ENCODE assay signal across 9 cellular contexts in genomic region chr18:62324917-62325805, GRCh38. TPM values are rescaled to one million over a fixed set of nuclear protein-coding genes. Genes with fewer than 3 reads are reported as not detected.
DNase-seq lines count a peak whose midpoint lies in the region; ATAC-seq, FAIRE-seq and TF ChIP-seq lines count a peak whose summit lies in the region.
"Had no signal": no experiment of that assay in that cellular context is flagged by ENCODE, and none has a peak within 500 bp of the region (broad histone marks: within the 10 kb centered on the region; RNA-seq: fewer than 3 reads in every experiment).

Gene TNFRSF11A (plus strand): TSS chr18:62325310. CDS start chr18:62325353, 43 bp downstream.

- peaks cover 29% of the 10 kb centered on the region for H3K4me1 Mint-ChIP-seq in activated CD4-positive, alpha-beta T cell treated with anti-CD3 and anti-CD28 coated beads for 36 hours

- peak; percentile 77 for ATAC-seq in activated CD4-positive, alpha-beta T cell treated with anti-CD3 and anti-CD28 coated beads for 36 hours

- H3K9me3 ChIP-seq in HAP-1 = no peaks in the 10 kb centered on the region
- no peaks in the 10 kb centered on the region for H3K9me3 ChIP-seq in mononuclear cell (ENCODE audit: low read depth, low read length)

- CTCF ChIA-PET in activated CD4-positive, alpha-beta T cell treated with anti-CD3 and anti-CD28 coated beads for 36 hours (lab: Charles Lee) = interaction anchor here (0.7 to 1.8 kb wide), 8 partner anchors 10 to 107 kb away, joined by 3 to 11 read pairs (median 3); no protein-coding TSS in a partner anchor

- no peaks in the 10 kb centered on the region for H3K36me3 Mint-ChIP-seq in activated CD4-positive, alpha-beta T cell treated with anti-CD3 and anti-CD28 coated beads for 36 hours (ENCODE audit: low read depth)

- intact Hi-C loops in activated CD4-positive, alpha-beta T cell treated with anti-CD3 and anti-CD28 coated beads for 36 hours (cut with DNase I, micrococcal nuclease) = loop anchor here (1.0 to 10.0 kb wide), 10 partner anchors 42 to 660 kb away; partner anchors contain the start of genes PHLPP1 (in 1 of the 2), PIGN (in 1 of the 2), RELCH (in 1 of the 2) and ZCCHC2 (in 1 of the 2)
- intact Hi-C loops in dorsolateral prefrontal cortex (cut with DNase I) = no loop called here

- peak; percentile 72 for DNase-seq in GM12892 (ENCODE audit: insufficient read length)
- DNase-seq in HAP-1 (ENCODE audit: low spot score in 2 of 2) = peak; percentile 55 to 81
- DNase-seq in NB4 (ENCODE audit: low read depth) = peak; percentile 56
- peak; percentile 85 for DNase-seq in activated CD4-positive, alpha-beta T cell treated with anti-CD3 and anti-CD28 coated beads for 36 hours
- DNase-seq in dorsolateral prefrontal cortex = no peak
- DNase-seq in stimulated activated naive CD4-positive, alpha-beta T cell treated with Interleukin-2 at 50 U/mL for 16 hours (lab: John Stamatoyannopoulos, UW) = peak; percentile 55
- DNase-seq in A172 (ENCODE audit: low spot score) = no peak

- H3K9me3 Mint-ChIP-seq in activated CD4-positive, alpha-beta T cell treated with anti-CD3 and anti-CD28 coated beads for 36 hours (ENCODE audit: low read depth) = no peaks in the 10 kb centered on the region

- peak within 1 kb of the TSS in 1 of 59 donors; percentile 17 for H3K27ac ChIP-seq in dorsolateral prefrontal cortex

- peak within 1 kb of the TSS; percentile 78 for H3K4me3 Mint-ChIP-seq in activated CD4-positive, alpha-beta T cell treated with anti-CD3 and anti-CD28 coated beads for 36 hours

- FAIRE-seq in GM12892 (lab: Jason Lieb, UNC) = no peak

- peak; percentile 23 for TF ChIP-seq CTCF in NB4 (IDR thresholded peaks at IDR 0.05; ENCODE audit: low read depth, low read length)
- TF ChIP-seq CTCF in dorsolateral prefrontal cortex (IDR thresholded peaks at IDR 0.05 in 54 of 56, conservative IDR thresholded peaks at IDR 0.05 in 2 of 56; ENCODE audit: low read depth in 1 of 56, partially characterized antibody in 56 of 56) = peak in 8 of 56 donors; percentile 1 to 30 (median 20)

- POLR2A ChIA-PET in activated CD4-positive, alpha-beta T cell treated with anti-CD3 and anti-CD28 coated beads for 36 hours (lab: Charles Lee) = no interaction called here

- peak within 1 kb of the TSS; percentile 64 for H3K27ac Mint-ChIP-seq in activated CD4-positive, alpha-beta T cell treated with anti-CD3 and anti-CD28 coated beads for 36 hours

- H3K27me3 ChIP-seq in HAP-1 (ENCODE audit: low read depth) (no peaks in the 10 kb centered on the region), dorsolateral prefrontal cortex (peaks cover 0 to 61% (median 35%) of the 10 kb centered on the region in 45 donors), mononuclear cell (ENCODE audit: insufficient read depth, low read length) (peaks cover 70% of the 10 kb centered on the region)

- H3K27me3 Mint-ChIP-seq in activated CD4-positive, alpha-beta T cell treated with anti-CD3 and anti-CD28 coated beads for 36 hours = peaks cover 70% of the 10 kb centered on the region

- TF ChIP-seq POLR2A in GM12892 (IDR thresholded peaks at IDR 0.05; ENCODE audit: low read depth, low read length) (no peak), NB4 (IDR thresholded peaks at IDR 0.05; ENCODE audit: extremely low read depth, insufficient read length) (no peak)

- no peaks in the 10 kb centered on the region; the same call in 1 of the 2 replicates for H3K36me3 ChIP-seq in HAP-1 (replicated peaks)

- H3K4me1 ChIP-seq in HAP-1 (peaks cover 51% of the 10 kb centered on the region), mononuclear cell (ENCODE audit: insufficient read depth, low read length) (peaks cover 41% of the 10 kb centered on the region)

- H3K4me3 ChIP-seq in HAP-1 = peak within 1 kb of the TSS; percentile 67
- peak within 1 kb of the TSS; percentile 35 for H3K4me3 ChIP-seq in NB4 (ENCODE audit: low read depth, low read length)
- H3K4me3 ChIP-seq in dorsolateral prefrontal cortex = peak within 1 kb of the TSS; percentile 32 to 82 (median 60)
- H3K4me3 ChIP-seq in mononuclear cell (ENCODE audit: low read length) = peak within 1 kb of the TSS; percentile 36

- in situ Hi-C loops in HAP-1 (cut with MboI; ENCODE audit: low sequenced_read_pairs) = no loop called here

RNA-seq across cellular contexts. Expression of gene TNFRSF11A, which starts in this region (rescaled TPM):
- 2.5 TPM for polyA plus RNA-seq in GM12892 (2012; ENCODE audit: missing spikeins)
- 1 to 10 TPM; 6.9 to 9.3 TPM for total RNA-seq in activated CD4-positive, alpha-beta T cell treated with anti-CD3 and anti-CD28 coated beads for 36 hours
- total RNA-seq in dorsolateral prefrontal cortex = 10 to 100 TPM in 6 of 120 experiments, 1 to 10 TPM in 113, under 1 TPM in 1; 0.77 to 12.0 (median 5.9) TPM
- total RNA-seq in mononuclear cell = 1.4 TPM
- total RNA-seq in A172 (2014; rRNA removed; shearing (Covaris generic)) = 0.62 and 3.4 TPM in 2 replicates
- total RNA-seq: myocyte had no signal

Comparison
In these comparisons a context has a peak if more than half of its experiments do, and no peak if none do; other contexts are left out.
1. DNase-seq: peak in GM12892 (single experiment), HAP-1 (2 of 2), NB4 (single experiment), activated CD4-positive, alpha-beta T cell treated with anti-CD3 and anti-CD28 coated beads for 36 hours (single experiment) and stimulated activated naive CD4-positive, alpha-beta T cell treated with Interleukin-2 at 50 U/mL for 16 hours (single experiment); none in dorsolateral prefrontal cortex (0 of 10) and A172 (single experiment).
2. intact Hi-C loops: an anchor here in activated CD4-positive, alpha-beta T cell treated with anti-CD3 and anti-CD28 coated beads for 36 hours (1.0 to 10.0 kb wide); none called in dorsolateral prefrontal cortex.
3. Peak in every context shown above with its lines, with median percentiles within 50 percentile points of each other: H3K4me3 ChIP-seq.